20 cellular contexts compared by ENCODE assay signal in the genomic region with DNA sequence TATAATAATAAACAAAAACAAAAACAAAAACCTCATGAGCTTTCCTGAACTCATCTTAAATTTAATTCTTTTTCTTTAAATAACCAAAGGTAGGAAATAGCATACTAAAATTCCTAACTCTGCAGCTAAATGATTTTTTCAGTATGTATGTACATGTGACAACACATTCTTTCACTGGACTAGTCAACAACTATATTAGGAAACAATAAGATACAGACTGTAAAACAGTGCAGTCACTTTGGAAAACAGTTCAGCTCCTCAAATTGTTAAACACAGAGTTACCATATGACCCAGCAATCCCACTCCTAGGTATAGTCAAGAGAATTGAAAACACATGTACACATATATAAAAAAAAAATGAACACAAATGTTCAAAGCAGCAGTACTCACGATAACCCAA.
"Had no signal": no experiment of that assay in that cellular context is flagged by ENCODE, and none has a peak within 500 bp of the region (broad histone marks: within the 10 kb centered on the region; RNA-seq: fewer than 3 reads in every experiment).

No MANE protein-coding gene starts in this region.

- H3K9me3 ChIP-seq: SJCRH30 had no signal

- DNase-seq: KBM-7, MV-4-11, NCI-H1048, NCI-H1105, NCI-H1417 treated with DMSO at 0.1 percent for 48 hours, NCI-H146, NCI-H1694 treated with DMSO at 0.1 percent for 48 hours, NCI-H1930, NCI-H2081, NCI-H2107, NCI-H226, NCI-H446, NCI-H510A, NCI-H524 treated with DMSO at 0.1 percent for 48 hours, NCI-H69, NCI-H774, RPMI8226, SHP77 treated with DMSO at 0.1 percent for 48 hours, SJCRH30 had no signal

- H3K36me3 ChIP-seq: SJCRH30 had no signal

- H3K4me3 ChIP-seq: SJCRH30 had no signal

- H3K27ac ChIP-seq: SJCRH30 had no signal

- H3K27me3 ChIP-seq: SJCRH30 had no signal

- ATAC-seq: SK-N-SH treated with all-trans-retinoic acid at 6 μM for 48 hours had no signal
